In the genomic region with DNA sequence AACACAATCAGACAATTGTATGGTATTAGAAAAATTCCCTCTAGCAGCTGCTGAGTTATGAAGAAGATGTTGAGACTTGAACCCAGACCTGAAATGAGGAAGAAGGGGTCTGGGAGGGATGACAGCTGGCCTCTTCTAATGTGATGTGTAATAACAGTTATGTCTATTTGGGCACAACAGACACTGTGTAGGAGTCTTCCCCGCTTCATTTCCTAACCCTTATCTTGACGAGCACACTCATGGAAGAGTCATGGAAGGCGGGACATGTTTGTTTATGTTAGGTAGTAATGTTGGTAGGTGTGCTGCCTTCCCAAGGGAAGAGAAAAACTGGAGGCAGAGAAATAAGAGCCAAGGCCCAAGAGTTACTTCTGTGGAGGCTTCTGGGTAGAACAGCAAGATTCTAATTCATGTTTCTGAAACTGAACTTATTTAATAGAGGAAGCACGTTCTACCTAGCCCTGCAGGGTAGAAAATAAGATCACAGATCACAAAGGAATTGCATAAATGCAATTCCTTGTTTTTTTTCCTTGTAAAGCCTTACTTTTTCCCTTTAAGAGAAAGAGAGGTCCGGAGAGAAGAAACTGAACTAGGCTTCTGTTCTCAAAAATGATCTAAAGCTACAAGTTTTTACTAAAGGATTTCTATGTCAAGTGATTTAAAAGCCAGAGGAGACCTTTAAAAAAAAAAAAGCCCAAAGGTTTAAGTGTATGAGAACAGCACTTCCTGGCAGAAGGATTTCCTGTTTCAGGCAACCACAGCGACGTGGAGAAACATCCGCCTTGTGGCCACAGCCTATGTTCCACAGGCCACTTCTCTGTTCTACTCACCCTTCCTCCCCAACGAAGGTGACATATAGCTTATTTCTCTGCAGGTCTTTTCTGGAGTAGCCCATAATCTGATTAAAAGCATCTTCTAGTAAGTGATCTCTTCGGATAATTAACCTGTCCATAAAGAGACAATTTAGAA, we compare ENCODE assay signal across 1 cellular context.
TF ChIP-seq lines count a peak whose summit lies in the region.

No MANE protein-coding gene starts in this region.

TF ChIP-seq in GM12878, 131 proteins besides CTCF, POLR2A, EP300 and RAD21 (continued from another document and continues in another):
- TF ChIP-seq, protein P1, sequence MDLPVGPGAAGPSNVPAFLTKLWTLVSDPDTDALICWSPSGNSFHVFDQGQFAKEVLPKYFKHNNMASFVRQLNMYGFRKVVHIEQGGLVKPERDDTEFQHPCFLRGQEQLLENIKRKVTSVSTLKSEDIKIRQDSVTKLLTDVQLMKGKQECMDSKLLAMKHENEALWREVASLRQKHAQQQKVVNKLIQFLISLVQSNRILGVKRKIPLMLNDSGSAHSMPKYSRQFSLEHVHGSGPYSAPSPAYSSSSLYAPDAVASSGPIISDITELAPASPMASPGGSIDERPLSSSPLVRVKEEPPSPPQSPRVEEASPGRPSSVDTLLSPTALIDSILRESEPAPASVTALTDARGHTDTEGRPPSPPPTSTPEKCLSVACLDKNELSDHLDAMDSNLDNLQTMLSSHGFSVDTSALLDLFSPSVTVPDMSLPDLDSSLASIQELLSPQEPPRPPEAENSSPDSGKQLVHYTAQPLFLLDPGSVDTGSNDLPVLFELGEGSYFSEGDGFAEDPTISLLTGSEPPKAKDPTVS (IDR thresholded peaks at IDR 0.05; ENCODE audit: low read depth, low read length): no peak
- TF ChIP-seq ZSCAN29 (IDR thresholded peaks at IDR 0.05) (no peak), GATAD2B (conservative IDR thresholded peaks at IDR 0.05; ENCODE audit: low read depth) (no peak), HCFC1 (IDR thresholded peaks at IDR 0.05; ENCODE audit: low read length) (no peak), CEBPB (IDR thresholded peaks at IDR 0.05; ENCODE audit: borderline replicate concordance in 1 of 2, low read depth in 2 of 2, low read length in 2 of 2) (no peak), JUND (IDR thresholded peaks at IDR 0.05; ENCODE audit: low read depth, low read length) (no peak), SREBF1 (IDR thresholded peaks at IDR 0.05; ENCODE audit: low read length) (no peak), CREB1 (IDR thresholded peaks at IDR 0.05; ENCODE audit: low read depth) (peak; percentile 72), RELA (IDR thresholded peaks at IDR 0.05; ENCODE audit: borderline replicate concordance, partially characterized antibody) (no peak), SREBF2 (IDR thresholded peaks at IDR 0.05; ENCODE audit: low read length) (no peak), JUNB (IDR thresholded peaks at IDR 0.05) (0 out of 2 replicates have a peak, but pooled peaks have one; percentile 28), GABPA (IDR thresholded peaks at IDR 0.05; ENCODE audit: low read depth) (peak; percentile 65; the same call in 1 of the 2 replicates), NFYA (IDR thresholded peaks at IDR 0.05; ENCODE audit: borderline replicate concordance, low read depth, low read length) (no peak), SIN3A (IDR thresholded peaks at IDR 0.05; ENCODE audit: low read depth, low read length) (no peak), SP1 (IDR thresholded peaks at IDR 0.05; ENCODE audit: low read depth, low read length) (peak; percentile 37), KLF5 (IDR thresholded peaks at IDR 0.05; ENCODE audit: partially characterized antibody) (no peak), ZNF24 (IDR thresholded peaks at IDR 0.05) (no peak), POLR2AphosphoS2 (IDR thresholded peaks at IDR 0.05; ENCODE audit: low read depth, low read length) (no peak), BHLHE40 (IDR thresholded peaks at IDR 0.05; ENCODE audit: borderline replicate concordance in 1 of 2, low read depth in 2 of 2, low read length in 1 of 2) (peak; percentile 23 to 53; a peak in 3 of 4 replicates), HDGF (IDR thresholded peaks at IDR 0.05) (no peak), SPI1 (IDR thresholded peaks at IDR 0.05; ENCODE audit: borderline replicate concordance, insufficient read depth, low read depth, low read length) (peak; percentile 89), ZBED1 (IDR thresholded peaks at IDR 0.05; ENCODE audit: borderline replicate concordance) (no peak), RBBP5 (conservative IDR thresholded peaks at IDR 0.05) (no peak), CBFB (IDR thresholded peaks at IDR 0.05; ENCODE audit: low read depth) (peak; percentile 86), KDM1A (IDR thresholded peaks at IDR 0.05; ENCODE audit: borderline replicate concordance) (no peak), RFX5 (IDR thresholded peaks at IDR 0.05; ENCODE audit: low read depth, low read length) (no peak), PAX8 (IDR thresholded peaks at IDR 0.05) (0 out of 2 replicates have a peak, but pooled peaks have one; percentile 9), SUZ12 (IDR thresholded peaks at IDR 0.05; ENCODE audit: unreplicated experiment) (no peak), HDAC2 (IDR thresholded peaks at IDR 0.05) (no peak), TARDBP (IDR thresholded peaks at IDR 0.05; ENCODE audit: borderline replicate concordance) (no peak), BRCA1 (IDR thresholded peaks at IDR 0.05; ENCODE audit: low read depth, low read length) (no peak), NR2F1 (conservative IDR thresholded peaks at IDR 0.05) (no peak)
- TF ChIP-seq, protein P2, sequence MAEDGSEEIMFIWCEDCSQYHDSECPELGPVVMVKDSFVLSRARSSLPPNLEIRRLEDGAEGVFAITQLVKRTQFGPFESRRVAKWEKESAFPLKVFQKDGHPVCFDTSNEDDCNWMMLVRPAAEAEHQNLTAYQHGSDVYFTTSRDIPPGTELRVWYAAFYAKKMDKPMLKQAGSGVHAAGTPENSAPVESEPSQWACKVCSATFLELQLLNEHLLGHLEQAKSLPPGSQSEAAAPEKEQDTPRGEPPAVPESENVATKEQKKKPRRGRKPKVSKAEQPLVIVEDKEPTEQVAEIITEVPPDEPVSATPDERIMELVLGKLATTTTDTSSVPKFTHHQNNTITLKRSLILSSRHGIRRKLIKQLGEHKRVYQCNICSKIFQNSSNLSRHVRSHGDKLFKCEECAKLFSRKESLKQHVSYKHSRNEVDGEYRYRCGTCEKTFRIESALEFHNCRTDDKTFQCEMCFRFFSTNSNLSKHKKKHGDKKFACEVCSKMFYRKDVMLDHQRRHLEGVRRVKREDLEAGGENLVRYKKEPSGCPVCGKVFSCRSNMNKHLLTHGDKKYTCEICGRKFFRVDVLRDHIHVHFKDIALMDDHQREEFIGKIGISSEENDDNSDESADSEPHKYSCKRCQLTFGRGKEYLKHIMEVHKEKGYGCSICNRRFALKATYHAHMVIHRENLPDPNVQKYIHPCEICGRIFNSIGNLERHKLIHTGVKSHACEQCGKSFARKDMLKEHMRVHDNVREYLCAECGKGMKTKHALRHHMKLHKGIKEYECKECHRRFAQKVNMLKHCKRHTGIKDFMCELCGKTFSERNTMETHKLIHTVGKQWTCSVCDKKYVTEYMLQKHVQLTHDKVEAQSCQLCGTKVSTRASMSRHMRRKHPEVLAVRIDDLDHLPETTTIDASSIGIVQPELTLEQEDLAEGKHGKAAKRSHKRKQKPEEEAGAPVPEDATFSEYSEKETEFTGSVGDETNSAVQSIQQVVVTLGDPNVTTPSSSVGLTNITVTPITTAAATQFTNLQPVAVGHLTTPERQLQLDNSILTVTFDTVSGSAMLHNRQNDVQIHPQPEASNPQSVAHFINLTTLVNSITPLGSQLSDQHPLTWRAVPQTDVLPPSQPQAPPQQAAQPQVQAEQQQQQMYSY (CRISPR knock-in tag; IDR thresholded peaks at IDR 0.05): no peak
- TF ChIP-seq, protein P3, sequence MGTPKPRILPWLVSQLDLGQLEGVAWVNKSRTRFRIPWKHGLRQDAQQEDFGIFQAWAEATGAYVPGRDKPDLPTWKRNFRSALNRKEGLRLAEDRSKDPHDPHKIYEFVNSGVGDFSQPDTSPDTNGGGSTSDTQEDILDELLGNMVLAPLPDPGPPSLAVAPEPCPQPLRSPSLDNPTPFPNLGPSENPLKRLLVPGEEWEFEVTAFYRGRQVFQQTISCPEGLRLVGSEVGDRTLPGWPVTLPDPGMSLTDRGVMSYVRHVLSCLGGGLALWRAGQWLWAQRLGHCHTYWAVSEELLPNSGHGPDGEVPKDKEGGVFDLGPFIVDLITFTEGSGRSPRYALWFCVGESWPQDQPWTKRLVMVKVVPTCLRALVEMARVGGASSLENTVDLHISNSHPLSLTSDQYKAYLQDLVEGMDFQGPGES (IDR thresholded peaks at IDR 0.05): no peak
- TF ChIP-seq, protein P4, sequence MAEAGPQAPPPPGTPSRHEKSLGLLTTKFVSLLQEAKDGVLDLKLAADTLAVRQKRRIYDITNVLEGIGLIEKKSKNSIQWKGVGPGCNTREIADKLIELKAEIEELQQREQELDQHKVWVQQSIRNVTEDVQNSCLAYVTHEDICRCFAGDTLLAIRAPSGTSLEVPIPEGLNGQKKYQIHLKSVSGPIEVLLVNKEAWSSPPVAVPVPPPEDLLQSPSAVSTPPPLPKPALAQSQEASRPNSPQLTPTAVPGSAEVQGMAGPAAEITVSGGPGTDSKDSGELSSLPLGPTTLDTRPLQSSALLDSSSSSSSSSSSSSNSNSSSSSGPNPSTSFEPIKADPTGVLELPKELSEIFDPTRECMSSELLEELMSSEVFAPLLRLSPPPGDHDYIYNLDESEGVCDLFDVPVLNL (IDR thresholded peaks at IDR 0.05; ENCODE audit: low read depth, low read length): no peak
- TF ChIP-seq, protein P5, sequence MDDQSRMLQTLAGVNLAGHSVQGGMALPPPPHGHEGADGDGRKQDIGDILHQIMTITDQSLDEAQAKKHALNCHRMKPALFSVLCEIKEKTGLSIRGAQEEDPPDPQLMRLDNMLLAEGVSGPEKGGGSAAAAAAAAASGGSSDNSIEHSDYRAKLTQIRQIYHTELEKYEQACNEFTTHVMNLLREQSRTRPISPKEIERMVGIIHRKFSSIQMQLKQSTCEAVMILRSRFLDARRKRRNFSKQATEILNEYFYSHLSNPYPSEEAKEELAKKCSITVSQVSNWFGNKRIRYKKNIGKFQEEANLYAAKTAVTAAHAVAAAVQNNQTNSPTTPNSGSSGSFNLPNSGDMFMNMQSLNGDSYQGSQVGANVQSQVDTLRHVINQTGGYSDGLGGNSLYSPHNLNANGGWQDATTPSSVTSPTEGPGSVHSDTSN (IDR thresholded peaks at IDR 0.05; ENCODE audit: insufficient replicate concordance, low read depth, low read length): no peak
- TF ChIP-seq, protein P6, sequence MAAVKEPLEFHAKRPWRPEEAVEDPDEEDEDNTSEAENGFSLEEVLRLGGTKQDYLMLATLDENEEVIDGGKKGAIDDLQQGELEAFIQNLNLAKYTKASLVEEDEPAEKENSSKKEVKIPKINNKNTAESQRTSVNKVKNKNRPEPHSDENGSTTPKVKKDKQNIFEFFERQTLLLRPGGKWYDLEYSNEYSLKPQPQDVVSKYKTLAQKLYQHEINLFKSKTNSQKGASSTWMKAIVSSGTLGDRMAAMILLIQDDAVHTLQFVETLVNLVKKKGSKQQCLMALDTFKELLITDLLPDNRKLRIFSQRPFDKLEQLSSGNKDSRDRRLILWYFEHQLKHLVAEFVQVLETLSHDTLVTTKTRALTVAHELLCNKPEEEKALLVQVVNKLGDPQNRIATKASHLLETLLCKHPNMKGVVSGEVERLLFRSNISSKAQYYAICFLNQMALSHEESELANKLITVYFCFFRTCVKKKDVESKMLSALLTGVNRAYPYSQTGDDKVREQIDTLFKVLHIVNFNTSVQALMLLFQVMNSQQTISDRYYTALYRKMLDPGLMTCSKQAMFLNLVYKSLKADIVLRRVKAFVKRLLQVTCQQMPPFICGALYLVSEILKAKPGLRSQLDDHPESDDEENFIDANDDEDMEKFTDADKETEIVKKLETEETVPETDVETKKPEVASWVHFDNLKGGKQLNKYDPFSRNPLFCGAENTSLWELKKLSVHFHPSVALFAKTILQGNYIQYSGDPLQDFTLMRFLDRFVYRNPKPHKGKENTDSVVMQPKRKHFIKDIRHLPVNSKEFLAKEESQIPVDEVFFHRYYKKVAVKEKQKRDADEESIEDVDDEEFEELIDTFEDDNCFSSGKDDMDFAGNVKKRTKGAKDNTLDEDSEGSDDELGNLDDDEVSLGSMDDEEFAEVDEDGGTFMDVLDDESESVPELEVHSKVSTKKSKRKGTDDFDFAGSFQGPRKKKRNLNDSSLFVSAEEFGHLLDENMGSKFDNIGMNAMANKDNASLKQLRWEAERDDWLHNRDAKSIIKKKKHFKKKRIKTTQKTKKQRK (IDR thresholded peaks at IDR 0.05; ENCODE audit: low read depth, low read length): no peak
- TF ChIP-seq, protein P7, sequence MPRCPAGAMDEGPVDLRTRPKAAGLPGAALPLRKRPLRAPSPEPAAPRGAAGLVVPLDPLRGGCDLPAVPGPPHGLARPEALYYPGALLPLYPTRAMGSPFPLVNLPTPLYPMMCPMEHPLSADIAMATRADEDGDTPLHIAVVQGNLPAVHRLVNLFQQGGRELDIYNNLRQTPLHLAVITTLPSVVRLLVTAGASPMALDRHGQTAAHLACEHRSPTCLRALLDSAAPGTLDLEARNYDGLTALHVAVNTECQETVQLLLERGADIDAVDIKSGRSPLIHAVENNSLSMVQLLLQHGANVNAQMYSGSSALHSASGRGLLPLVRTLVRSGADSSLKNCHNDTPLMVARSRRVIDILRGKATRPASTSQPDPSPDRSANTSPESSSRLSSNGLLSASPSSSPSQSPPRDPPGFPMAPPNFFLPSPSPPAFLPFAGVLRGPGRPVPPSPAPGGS (IDR thresholded peaks at IDR 0.05; ENCODE audit: borderline replicate concordance, insufficient read depth, low read depth, low read length, poor library complexity, severe bottlenecking): no peak
- TF ChIP-seq, protein P8, sequence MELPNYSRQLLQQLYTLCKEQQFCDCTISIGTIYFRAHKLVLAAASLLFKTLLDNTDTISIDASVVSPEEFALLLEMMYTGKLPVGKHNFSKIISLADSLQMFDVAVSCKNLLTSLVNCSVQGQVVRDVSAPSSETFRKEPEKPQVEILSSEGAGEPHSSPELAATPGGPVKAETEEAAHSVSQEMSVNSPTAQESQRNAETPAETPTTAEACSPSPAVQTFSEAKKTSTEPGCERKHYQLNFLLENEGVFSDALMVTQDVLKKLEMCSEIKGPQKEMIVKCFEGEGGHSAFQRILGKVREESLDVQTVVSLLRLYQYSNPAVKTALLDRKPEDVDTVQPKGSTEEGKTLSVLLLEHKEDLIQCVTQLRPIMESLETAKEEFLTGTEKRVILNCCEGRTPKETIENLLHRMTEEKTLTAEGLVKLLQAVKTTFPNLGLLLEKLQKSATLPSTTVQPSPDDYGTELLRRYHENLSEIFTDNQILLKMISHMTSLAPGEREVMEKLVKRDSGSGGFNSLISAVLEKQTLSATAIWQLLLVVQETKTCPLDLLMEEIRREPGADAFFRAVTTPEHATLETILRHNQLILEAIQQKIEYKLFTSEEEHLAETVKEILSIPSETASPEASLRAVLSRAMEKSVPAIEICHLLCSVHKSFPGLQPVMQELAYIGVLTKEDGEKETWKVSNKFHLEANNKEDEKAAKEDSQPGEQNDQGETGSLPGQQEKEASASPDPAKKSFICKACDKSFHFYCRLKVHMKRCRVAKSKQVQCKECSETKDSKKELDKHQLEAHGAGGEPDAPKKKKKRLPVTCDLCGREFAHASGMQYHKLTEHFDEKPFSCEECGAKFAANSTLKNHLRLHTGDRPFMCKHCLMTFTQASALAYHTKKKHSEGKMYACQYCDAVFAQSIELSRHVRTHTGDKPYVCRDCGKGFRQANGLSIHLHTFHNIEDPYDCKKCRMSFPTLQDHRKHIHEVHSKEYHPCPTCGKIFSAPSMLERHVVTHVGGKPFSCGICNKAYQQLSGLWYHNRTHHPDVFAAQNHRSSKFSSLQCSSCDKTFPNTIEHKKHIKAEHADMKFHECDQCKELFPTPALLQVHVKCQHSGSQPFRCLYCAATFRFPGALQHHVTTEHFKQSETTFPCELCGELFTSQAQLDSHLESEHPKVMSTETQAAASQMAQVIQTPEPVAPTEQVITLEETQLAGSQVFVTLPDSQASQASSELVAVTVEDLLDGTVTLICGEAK (IDR thresholded peaks at IDR 0.05; ENCODE audit: borderline replicate concordance): no peak; the same call in 1 of the 2 replicates
- TF ChIP-seq, protein P9, sequence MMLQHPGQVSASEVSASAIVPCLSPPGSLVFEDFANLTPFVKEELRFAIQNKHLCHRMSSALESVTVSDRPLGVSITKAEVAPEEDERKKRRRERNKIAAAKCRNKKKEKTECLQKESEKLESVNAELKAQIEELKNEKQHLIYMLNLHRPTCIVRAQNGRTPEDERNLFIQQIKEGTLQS (IDR thresholded peaks at IDR 0.05; ENCODE audit: borderline replicate concordance, extremely low read depth, low read depth, low read length): no peak
